ENCODE assay signal across 1 cellular context in genomic region chr14:84591827-84592540, GRCh38.
TF ChIP-seq lines count a peak whose summit lies in the region.

No MANE protein-coding gene starts in this region.

TF ChIP-seq in H1, 55 proteins besides CTCF, POLR2A, EP300 and RAD21 (continued from another document):
- TF ChIP-seq NRF1 (IDR thresholded peaks at IDR 0.05; ENCODE audit: low read depth, low read length) (no peak), SP4 (IDR thresholded peaks at IDR 0.05; ENCODE audit: low read length) (no peak), MAFK (IDR thresholded peaks at IDR 0.05; ENCODE audit: low read depth, low read length) (no peak), HDAC2 (IDR thresholded peaks at IDR 0.05; ENCODE audit: borderline replicate concordance in 1 of 2, low read depth in 2 of 2, low read length in 2 of 2) (no peak), BCL11A (IDR thresholded peaks at IDR 0.05; ENCODE audit: low read depth in 2 of 2, low read length in 2 of 2) (no peak), TAF1 (IDR thresholded peaks at IDR 0.05; ENCODE audit: low read depth, low read length) (no peak), TCF12 (IDR thresholded peaks at IDR 0.05; ENCODE audit: low read depth, low read length) (no peak)
